8 cellular contexts compared by ENCODE assay signal in genomic region chr16:70523013-70523620, GRCh38. TPM values are rescaled to one million over a fixed set of nuclear protein-coding genes. Genes with fewer than 3 reads are reported as not detected.
DNase-seq lines count a peak whose midpoint lies in the region; ATAC-seq, FAIRE-seq and TF ChIP-seq lines count a peak whose summit lies in the region.

COG4 (minus strand) TSS chr16:70523554; CDS start chr16:70523543, 11 bp downstream.

- H3K27me3 ChIP-seq in neuronal stem cell (ENCODE audit: control insufficient read depth in 3 of 3, insufficient read depth in 3 of 3, low read depth in 1 of 3, low read length in 3 of 3), result no peaks in the 10 kb centered on the region

- H3K4me2 ChIP-seq in neuronal stem cell (ENCODE audit: insufficient read depth, low read length, poor library complexity, severe bottlenecking), result peak within 1 kb of the TSS; percentile 89

- no peak within 1 kb of the TSS for H4K91ac ChIP-seq in neuronal stem cell (ENCODE audit: low read depth, low read length, poor library complexity)

- no peak for FAIRE-seq in frontal cortex (lab: Jason Lieb, UNC)

- DNase-seq in Caki2 (ENCODE audit: low read depth) (peak; percentile 81), Kasumi-1 (lab: John Stamatoyannopoulos, UW) (peak; percentile 80 to 86), SK-N-MC (ENCODE audit: low read depth, low spot score) (peak; percentile 42), frontal cortex (ENCODE audit: low spot score in 2 of 2) (peak; percentile 68 to 82), neuronal stem cell (ENCODE audit: low spot score) (peak; percentile 83)
- DNase-seq in activated naive CD4-positive, alpha-beta T cell treated with anti-CD3 and anti-CD28 coated beads for 36 hours, result peak; percentile 96

- peak within 1 kb of the TSS; percentile 99 for H3K27ac Mint-ChIP-seq in activated naive CD4-positive, alpha-beta T cell treated with anti-CD3 and anti-CD28 coated beads for 36 hours

- in situ Hi-C loops in Caki2 (cut with HindIII; ENCODE audit: low pct_unique_long_range_greater_than_20kb, low sequenced_read_pairs), result no loop called here

- no peak within 1 kb of the TSS for H2AK5ac ChIP-seq in neuronal stem cell (ENCODE audit: low read depth, low read length)

- peak within 1 kb of the TSS; percentile 97 for H3K9ac ChIP-seq in SK-N-MC (ENCODE audit: insufficient read length)
- peak within 1 kb of the TSS; percentile 90 for H3K9ac ChIP-seq in neuronal stem cell (ENCODE audit: low read depth, low read length, poor library complexity)

- no peak within 1 kb of the TSS for H2BK120ac ChIP-seq in neuronal stem cell (ENCODE audit: low read depth, low read length)

- no peak within 1 kb of the TSS for H2BK15ac ChIP-seq in neuronal stem cell (ENCODE audit: low read length)

- H3K23ac ChIP-seq in neuronal stem cell (ENCODE audit: low read depth, low read length, poor library complexity), result peak within 1 kb of the TSS; percentile 51

- peak within 1 kb of the TSS; percentile 94 for H3K4me3 Mint-ChIP-seq in activated naive CD4-positive, alpha-beta T cell treated with anti-CD3 and anti-CD28 coated beads for 36 hours

- no peak within 1 kb of the TSS for H3K14ac ChIP-seq in neuronal stem cell (ENCODE audit: low read length)

- H3K4me3 ChIP-seq in SK-N-MC, result peak within 1 kb of the TSS; percentile 82
- peak within 1 kb of the TSS; percentile 56 to 100 for H3K4me3 ChIP-seq in neuronal stem cell (ENCODE audit: low read length in 2 of 2)

- H3K27me3 Mint-ChIP-seq in activated naive CD4-positive, alpha-beta T cell treated with anti-CD3 and anti-CD28 coated beads for 36 hours (ENCODE audit: low read depth), result no peaks in the 10 kb centered on the region

- no peaks in the 10 kb centered on the region for H3K79me1 ChIP-seq in neuronal stem cell (ENCODE audit: low read depth, low read length)

- ATAC-seq in GM21528 (IDR thresholded peaks at IDR 0.05; ENCODE audit: low FRiP score, unreplicated experiment), result peak; percentile 53

- no peak within 1 kb of the TSS for H2BK5ac ChIP-seq in neuronal stem cell (ENCODE audit: low read length)

- peak within 1 kb of the TSS; percentile 94 for H3K18ac ChIP-seq in neuronal stem cell (ENCODE audit: low read length)

- no peak within 1 kb of the TSS for H3K4ac ChIP-seq in neuronal stem cell (ENCODE audit: low read length)

- peaks cover 18% of the 10 kb centered on the region for H3K36me3 ChIP-seq in SK-N-MC (ENCODE audit: insufficient read depth, low read length)
- peaks cover 10 to 47% of the 10 kb centered on the region in 2 donors for H3K36me3 ChIP-seq in neuronal stem cell (replicated peaks in 1 of 2; ENCODE audit: control insufficient read depth in 2 of 2, insufficient read depth in 2 of 2, low read length in 2 of 2)

- no peak for TF ChIP-seq CTCF in subcutaneous adipose tissue (IDR thresholded peaks at IDR 0.05; ENCODE audit: low read depth)

- H3K36me3 Mint-ChIP-seq in activated naive CD4-positive, alpha-beta T cell treated with anti-CD3 and anti-CD28 coated beads for 36 hours (ENCODE audit: low read depth), result peaks cover 47% of the 10 kb centered on the region

- H4K8ac ChIP-seq in neuronal stem cell (ENCODE audit: low read depth, low read length), result peak within 1 kb of the TSS; percentile 68

- CTCF ChIA-PET in activated naive CD4-positive, alpha-beta T cell treated with anti-CD3 and anti-CD28 coated beads for 36 hours (lab: Charles Lee), result interaction anchor here (0.7 to 1.3 kb wide), 6 partner anchors 45 to 593 kb away, joined by 3 to 5 read pairs (median 3); no protein-coding TSS in a partner anchor

- H3K9me3 ChIP-seq in SK-N-MC (ENCODE audit: low read depth, low read length) (no peaks in the 10 kb centered on the region), neuronal stem cell (replicated peaks in 1 of 2; ENCODE audit: control insufficient read depth in 2 of 2, insufficient read depth in 1 of 2, low read depth in 1 of 2, low read length in 2 of 2) (peaks cover 0 to 2% of the 10 kb centered on the region in 2 donors)

- peaks cover 45% of the 10 kb centered on the region for H3K4me1 Mint-ChIP-seq in activated naive CD4-positive, alpha-beta T cell treated with anti-CD3 and anti-CD28 coated beads for 36 hours (ENCODE audit: low read depth)

- H3K4me1 ChIP-seq in neuronal stem cell (ENCODE audit: control insufficient read depth in 2 of 2, insufficient read depth in 1 of 2, low read depth in 1 of 2, low read length in 2 of 2), result peaks cover 13% of the 10 kb centered on the region in 2 donors

- WGBS in neuronal stem cell (ENCODE audit: extremely low coverage in 2 of 2, insufficient read length in 2 of 2, insufficient replicate concordance in 1 of 2), 2 donors, result no CpG with 5 or more reads among the region's 34 CpGs

- H2AFZ ChIP-seq in neuronal stem cell (ENCODE audit: low read length), result peak within 1 kb of the TSS; percentile 84

- H3K27ac ChIP-seq in SK-N-MC, result peak within 1 kb of the TSS; percentile 95
- peak within 1 kb of the TSS; percentile 70 for H3K27ac ChIP-seq in neuronal stem cell (replicated peaks; ENCODE audit: low read length)

- H3K9me3 Mint-ChIP-seq in activated naive CD4-positive, alpha-beta T cell treated with anti-CD3 and anti-CD28 coated beads for 36 hours, result no peaks in the 10 kb centered on the region

- intact Hi-C loops in activated naive CD4-positive, alpha-beta T cell treated with anti-CD3 and anti-CD28 coated beads for 36 hours (cut with micrococcal nuclease), result loop anchor here (1.0 to 10.0 kb wide), 10 partner anchors 47 to 268 kb away; partner anchors contain the start of genes AARS1, EXOSC6, FCSK and ST3GAL2

- H2BK12ac ChIP-seq in neuronal stem cell (ENCODE audit: low read length), result no peak within 1 kb of the TSS

RNA-seq across cellular contexts. Expression of gene COG4, which starts in this region (rescaled TPM):
- total RNA-seq in Caki2 (2014; rRNA removed; shearing (Covaris generic); ENCODE audit: low replicate concordance), result 98.8 and 107 TPM in 2 replicates
- 10 to 100 TPM; 42.0 to 48.7 TPM for total RNA-seq in activated naive CD4-positive, alpha-beta T cell treated with anti-CD3 and anti-CD28 coated beads for 36 hours
- 45.7 TPM for total RNA-seq in frontal cortex
- 30.7 TPM for polyA plus RNA-seq in neuronal stem cell (2013, experiment 1 of 2)
- polyA plus RNA-seq in neuronal stem cell (2013, experiment 2 of 2), result 29.9 TPM
- total RNA-seq in subcutaneous adipose tissue, result 10 to 100 TPM; 29.8 to 49.9 (median 39.9) TPM

Comparison
In these comparisons a context has a peak if more than half of its experiments do, and no peak if none do; other contexts are left out.
1. Peak in every context shown above with its lines: DNase-seq, ATAC-seq, H3K4me3 ChIP-seq and H3K27ac ChIP-seq.
2. DNase-seq: peak in every context shown above with its lines; median percentile 96 in activated naive CD4-positive, alpha-beta T cell treated with anti-CD3 and anti-CD28 coated beads for 36 hours; 83 in Kasumi-1; 83 in neuronal stem cell; 81 in Caki2; 75 in frontal cortex; 42 in SK-N-MC.